Comparison of ENCODE assay signal across 37 cellular contexts in the genomic region with DNA sequence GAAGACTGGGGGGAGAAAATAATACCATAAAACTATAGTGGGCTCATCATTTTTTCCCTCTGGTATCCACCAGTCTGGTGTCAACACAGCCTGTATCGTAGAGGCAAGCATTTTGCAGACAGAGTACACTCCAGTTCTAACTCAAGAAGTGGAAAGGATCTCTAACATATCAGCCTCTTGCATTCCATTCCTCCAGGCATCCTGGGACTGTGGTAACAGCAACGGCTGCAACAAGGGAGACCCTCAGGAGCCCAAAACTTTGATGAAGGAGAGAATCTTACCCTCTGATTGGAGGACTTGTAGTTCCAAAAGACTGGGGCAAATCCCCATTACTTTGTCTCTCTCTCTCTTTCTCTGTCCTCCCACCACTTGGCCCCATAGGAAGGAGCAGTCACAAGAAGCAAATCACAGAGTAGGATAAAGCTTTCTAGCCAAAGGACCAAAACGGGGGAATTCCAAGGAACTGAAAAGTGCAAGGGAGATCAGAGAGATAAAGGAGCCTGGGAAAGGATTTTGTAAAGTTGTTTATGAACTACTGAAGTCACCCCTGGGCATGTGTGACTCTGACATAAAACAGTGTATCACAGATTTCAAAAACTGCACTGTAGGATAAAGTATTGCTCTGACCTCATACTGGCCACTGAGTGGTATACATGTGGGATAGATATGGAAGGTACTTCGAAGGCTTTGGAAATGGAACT. TPM values are rescaled to one million over a fixed set of nuclear protein-coding genes. Genes with fewer than 3 reads are reported as not detected.
DNase-seq lines count a peak whose midpoint lies in the region; ATAC-seq and TF ChIP-seq lines count a peak whose summit lies in the region.
"Had no signal": no experiment of that assay in that cellular context is flagged by ENCODE, and none has a peak within 500 bp of the region (broad histone marks: within the 10 kb centered on the region; RNA-seq: fewer than 3 reads in every experiment).

No MANE protein-coding gene starts in this region.

- no peaks in the 10 kb centered on the region for H3K27me3 Mint-ChIP-seq in GM23338 (ENCODE audit: insufficient read depth, low read depth, poor library complexity)
- peaks cover 4% of the 10 kb centered on the region for H3K27me3 Mint-ChIP-seq in brain
- H3K27me3 Mint-ChIP-seq in mesothelial cell of epicardium (ENCODE audit: low read depth), result no peaks in the 10 kb centered on the region

- H3K4me2 ChIP-seq in GM23338, result no peak overlapping the region
- H3K4me2 ChIP-seq: KMS-11 had no signal

- no peak overlapping the region for H3K4me3 Mint-ChIP-seq in GM23338
- H3K4me3 Mint-ChIP-seq in brain, result peak overlapping the region in 1 of 5 experiments; percentile 32
- no peak overlapping the region for H3K4me3 Mint-ChIP-seq in mesothelial cell of epicardium
- H3K4me3 Mint-ChIP-seq: activated naive CD8-positive, alpha-beta T cell treated with anti-CD3 and anti-CD28 coated beads, Interleukin-2, amount 50 U/mL, for 24 hours; activated T-cell treated with anti-CD3 and anti-CD28 coated beads, Interleukin-2, amount 50 U/mL, for 72 hours; B cell; CD4-positive, alpha-beta memory T cell; T-helper 1 cell treated with Interleukin-12 subunit alpha and Interleukin-12 subunit beta and Interleukin-4 antibody, amounts not matched to agents 30 μg/mL and 1 μg/mL, for 36 hours had no signal

- no peak overlapping the region; the same call in 1 of the 2 replicates for H3K27ac Mint-ChIP-seq in GM23338
- H3K27ac Mint-ChIP-seq in brain, result peak overlapping the region in 3 of 5 experiments; percentile 1 to 51 (median 33)
- peak overlapping the region; percentile 62 for H3K27ac Mint-ChIP-seq in mesothelial cell of epicardium
- H3K27ac Mint-ChIP-seq: activated naive CD8-positive, alpha-beta T cell treated with anti-CD3 and anti-CD28 coated beads, Interleukin-2, amount 50 U/mL, for 24 hours; activated T-cell treated with anti-CD3 and anti-CD28 coated beads, Interleukin-2, amount 50 U/mL, for 72 hours; B cell; CD4-positive, alpha-beta memory T cell; T-helper 1 cell treated with Interleukin-12 subunit alpha and Interleukin-12 subunit beta and Interleukin-4 antibody, amounts not matched to agents 30 μg/mL and 1 μg/mL, for 36 hours had no signal

- peak; percentile 35 for DNase-seq in GM23338 (ENCODE audit: low spot score)
- DNase-seq in mesothelial cell of epicardium (ENCODE audit: low spot score in 2 of 2, unreplicated experiment in 2 of 2), result no peak
- DNase-seq in thoracic aorta (ENCODE audit: low spot score), result no peak
- DNase-seq in NCI-H1436 treated with DMSO at 0.1 percent for 48 hours (lab: John Stamatoyannopoulos, UW), result no peak
- DNase-seq: ACHN; activated CD4-positive, alpha-beta T cell treated with anti-CD3 and anti-CD28 coated beads, Interleukin-2, amount 50 U/mL, for 48 hours; activated naive CD4-positive, alpha-beta T cell; activated naive CD8-positive, alpha-beta T cell treated with anti-CD3 and anti-CD28 coated beads, Interleukin-2, amount 50 U/mL, for 24 hours; activated T-cell treated with anti-CD3 and anti-CD28 coated beads, Interleukin-2, amount 50 U/mL, for 72 hours; body of pancreas; CD4-positive, alpha-beta memory T cell; hypothalamus; left colon; mesendoderm; MM.1S; NCI-H1417; NCI-H2081; NCI-H524 treated with DMSO at 0.1 percent for 48 hours; occipital lobe; PC-3; stimulated activated naive CD4-positive, alpha-beta T cell; uterus had no signal

- no peaks in the 10 kb centered on the region for H3K9me3 ChIP-seq in thoracic aorta
- H3K9me3 ChIP-seq: body of pancreas, HAP-1, suprapubic skin had no signal

- no peak overlapping the region for H3K4me3 ChIP-seq in GM23338
- H3K4me3 ChIP-seq in thoracic aorta, result peak overlapping the region; percentile 10
- H3K4me3 ChIP-seq: body of pancreas, HAP-1, skin epidermis, suprapubic skin, uterus had no signal

- H3K4me1 Mint-ChIP-seq in GM23338 (peaks cover 4% of the 10 kb centered on the region; the same call in 2 of the 3 replicates), brain (peaks cover 13% of the 10 kb centered on the region), mesothelial cell of epicardium (peaks cover 18% of the 10 kb centered on the region)
- H3K4me1 Mint-ChIP-seq: activated naive CD8-positive, alpha-beta T cell treated with anti-CD3 and anti-CD28 coated beads, Interleukin-2, amount 50 U/mL, for 24 hours; B cell; CD4-positive, alpha-beta memory T cell had no signal

- H3K27me3 ChIP-seq in GM23338 (ENCODE audit: insufficient read depth), result no peaks in the 10 kb centered on the region
- no peaks in the 10 kb centered on the region for H3K27me3 ChIP-seq in thoracic aorta (replicated peaks; ENCODE audit: insufficient read depth)
- H3K27me3 ChIP-seq: body of pancreas, suprapubic skin, uterus had no signal

- H3K36me3 ChIP-seq in GM23338 (ENCODE audit: insufficient read depth) (no peaks in the 10 kb centered on the region), thoracic aorta (no peaks in the 10 kb centered on the region)
- H3K36me3 ChIP-seq: HAP-1, suprapubic skin, uterus had no signal

- peak overlapping the region; percentile 84 for H2AFZ ChIP-seq in GM23338

- no peak overlapping the region for H3K27ac ChIP-seq in GM23338 (ENCODE audit: low read depth)
- peak overlapping the region; percentile 31 to 54 for H3K27ac ChIP-seq in thoracic aorta
- H3K27ac ChIP-seq: body of pancreas, HL-60, KMS-11, skin epidermis, suprapubic skin, uterus had no signal

- H3K36me3 Mint-ChIP-seq in GM23338 (ENCODE audit: low read depth) (no peaks in the 10 kb centered on the region), brain (peaks cover 37% of the 10 kb centered on the region), mesothelial cell of epicardium (peaks cover 27% of the 10 kb centered on the region)
- H3K36me3 Mint-ChIP-seq: CD4-positive, alpha-beta memory T cell had no signal

- no peaks in the 10 kb centered on the region for H3K9me3 Mint-ChIP-seq in GM23338
- peaks cover 3 to 18% (median 12%) of the 10 kb centered on the region in 5 experiments for H3K9me3 Mint-ChIP-seq in brain
- peaks cover 30% of the 10 kb centered on the region for H3K9me3 Mint-ChIP-seq in mesothelial cell of epicardium
- H3K9me3 Mint-ChIP-seq: activated T-cell treated with anti-CD3 and anti-CD28 coated beads, Interleukin-2, amount 50 U/mL, for 72 hours; T-helper 1 cell treated with Interleukin-12 subunit alpha and Interleukin-12 subunit beta and Interleukin-4 antibody, amounts not matched to agents 30 μg/mL and 1 μg/mL, for 36 hours had no signal

- H3K4me1 ChIP-seq in GM23338 (ENCODE audit: insufficient read depth) (no peaks in the 10 kb centered on the region), thoracic aorta (ENCODE audit: control insufficient read depth in 1 of 2, low read depth in 2 of 2) (peaks cover 6 to 42% of the 10 kb centered on the region in 2 donors)
- H3K4me1 ChIP-seq: body of pancreas, HAP-1, suprapubic skin, uterus had no signal

- ATAC-seq in GM23338, result peak; percentile 75
- ATAC-seq in thoracic aorta (ENCODE audit: insufficient number of reproducible peaks, low FRiP score, low read depth), result no peak
- no peak for ATAC-seq in GM21367 (IDR thresholded peaks at IDR 0.05; ENCODE audit: unreplicated experiment)
- ATAC-seq in GM21825 (IDR thresholded peaks at IDR 0.05; ENCODE audit: unreplicated experiment), result no peak
- no peak for ATAC-seq in HG02884 (IDR thresholded peaks at IDR 0.05; ENCODE audit: unreplicated experiment)
- ATAC-seq: activated naive CD8-positive, alpha-beta T cell treated with anti-CD3 and anti-CD28 coated beads, Interleukin-2, amount 50 U/mL, for 24 hours; activated T-cell treated with anti-CD3 and anti-CD28 coated beads, Interleukin-2, amount 50 U/mL, for 72 hours; body of pancreas; left colon; PC-3; Right ventricle myocardium inferior; SK-N-SH treated with all-trans-retinoic acid at 6 μM for 48 hours had no signal

- H4K20me1 ChIP-seq in GM23338 (replicated peaks; ENCODE audit: insufficient read depth), result no peaks in the 10 kb centered on the region

- H3F3A ChIP-seq in GM23338 (replicated peaks; ENCODE audit: low read depth), result no peaks in the 10 kb centered on the region

- no peaks in the 10 kb centered on the region for H3K79me2 ChIP-seq in GM23338 (replicated peaks; ENCODE audit: insufficient read depth)

- no peaks in the 10 kb centered on the region for H3K9me2 ChIP-seq in GM23338 (ENCODE audit: insufficient read depth)

- TF ChIP-seq CTCF in GM23338 (conservative IDR thresholded peaks at IDR 0.05; ENCODE audit: low read depth in 2 of 2) (no peak), brain (conservative IDR thresholded peaks at IDR 0.05) (no peak), mesothelial cell of epicardium (IDR thresholded peaks at IDR 0.05; ENCODE audit: unreplicated experiment) (no peak), thoracic aorta (IDR thresholded peaks at IDR 0.05) (no peak)

TF ChIP-seq in GM23338, 12 proteins besides CTCF, POLR2A, EP300 and RAD21 (continues in another document):
- no peak for TF ChIP-seq NANOG (IDR thresholded peaks at IDR 0.05; ENCODE audit: borderline replicate concordance)
- no peak for TF ChIP-seq CREB1 (CRISPR knock-in tag; IDR thresholded peaks at IDR 0.05; ENCODE audit: low read depth)
- no peak for TF ChIP-seq STAT1 (IDR thresholded peaks at IDR 0.05; ENCODE audit: unreplicated experiment)

RNA-seq across cellular contexts. Expression of gene FRZB, which starts 11.9 kb away (rescaled TPM):
- total RNA-seq in GM23338 (2014; rRNA removed; shearing (Covaris generic)), result 0.52 and 1.0 TPM in 2 replicates
- 1.2 and 1.5 TPM in 2 replicates for polyA plus RNA-seq in GM23338 (2016; fragmentation: Nextera tagmentation; extraction: Ambion mirVana)
- 8.5 TPM for polyA plus RNA-seq in brain (ENCODE audit: insufficient read depth, low read depth, low replicate concordance)
- total RNA-seq in mesothelial cell of epicardium, result 12.1 to 13.0 TPM (median 12.6 TPM) in 3 replicates
- 100 to 1,000 TPM; 140 to 203 TPM for total RNA-seq in thoracic aorta
- total RNA-seq: activated T-cell treated with anti-CD3 and anti-CD28 coated beads, Interleukin-2, amount 50 U/mL, for 72 hours; B cell; CD4-positive, alpha-beta memory T cell; Daoy; endothelial cell of umbilical vein had no signal

Comparison
In these comparisons a context has a peak if more than half of its experiments do, and no peak if none do; other contexts are left out.
1. RNA of gene FRZB, which starts 11.9 kb away (total RNA-seq): 140 to 203 TPM in thoracic aorta; 12.1 to 13.0 TPM in mesothelial cell of epicardium and 0.52 to 1.0 TPM in GM23338; every median in the first group is over 10 times any median in the second.